17 cellular contexts compared by ENCODE assay signal in genomic region chr6:163395786-163396185, GRCh38.
"Had no signal": no experiment of that assay in that cellular context is flagged by ENCODE, and none has a peak within 500 bp of the region (broad histone marks: within the 10 kb centered on the region; RNA-seq: fewer than 3 reads in every experiment).

No MANE protein-coding gene starts in this region.

- H3K36me3 ChIP-seq: gastrocnemius medialis, heart left ventricle, left lung, sigmoid colon had no signal

- H3K36me3 Mint-ChIP-seq: memory B cell; naive thymus-derived CD8-positive, alpha-beta T cell had no signal

- H3K27me3 ChIP-seq: gastrocnemius medialis, heart left ventricle, left lung, sigmoid colon had no signal

- H3K4me3 Mint-ChIP-seq: effector memory CD8-positive, alpha-beta T cell; memory B cell had no signal

- H3K9me3 Mint-ChIP-seq: effector memory CD8-positive, alpha-beta T cell; memory B cell; naive thymus-derived CD8-positive, alpha-beta T cell had no signal

- H3K9me3 ChIP-seq: gastrocnemius medialis, heart left ventricle, left lung, sigmoid colon, SK-N-SH had no signal

- H3K4me3 ChIP-seq: left lung had no signal

- H3K9ac ChIP-seq: SK-N-SH had no signal

- H3K27ac Mint-ChIP-seq: effector memory CD8-positive, alpha-beta T cell; memory B cell; naive thymus-derived CD8-positive, alpha-beta T cell had no signal

- ATAC-seq: effector memory CD8-positive, alpha-beta T cell; gastrocnemius medialis; left lung; naive thymus-derived CD8-positive, alpha-beta T cell had no signal

- DNase-seq: activated CD4-positive, alpha-beta T cell treated with anti-CD3 and anti-CD28 coated beads for 1 hour; activated CD4-positive, alpha-beta T cell treated with anti-CD3 and anti-CD28 coated beads, Interleukin-2, amount 50 U/mL, for 4 hours; activated naive CD4-positive, alpha-beta T cell treated with anti-CD3 and anti-CD28 coated beads, Interleukin-2, amount 50 U/mL, for 16 hours; activated T-cell treated with anti-CD3 and anti-CD28 coated beads, Interleukin-2, amount 50 U/mL, for 1 hour; central memory CD4-positive, alpha-beta T cell; effector memory CD8-positive, alpha-beta T cell; gastrocnemius medialis; heart left ventricle; left lung; naive thymus-derived CD8-positive, alpha-beta T cell; sigmoid colon; SK-N-SH; stimulated activated CD4-positive, alpha-beta T cell treated with anti-CD3 and anti-CD28 coated beads, Interleukin-1b, Interleukin-23, amount 100 ng/mL, for 48 hours; T-helper 1 cell; T1000; trophoblast cell had no signal

- H3K27ac ChIP-seq: gastrocnemius medialis, left lung had no signal
